In genomic region chr13:113187263-113187669, GRCh38 we compare ENCODE assay signal across 1 cellular context.
TF ChIP-seq lines count a peak whose summit lies in the region.

No MANE protein-coding gene starts in this region.

TF ChIP-seq in SK-N-SH, 30 proteins besides CTCF, POLR2A, EP300 and RAD21 (continued from another document):
- TF ChIP-seq PBX3 (IDR thresholded peaks at IDR 0.05) (peak; percentile 97), IRF3 (IDR thresholded peaks at IDR 0.05; ENCODE audit: low read depth, low read length) (no peak), ZBTB33 (IDR thresholded peaks at IDR 0.05; ENCODE audit: borderline replicate concordance, low read depth) (peak; percentile 64; the same call in 1 of the 2 replicates), TCF12 (IDR thresholded peaks at IDR 0.05) (peak; percentile 91), RXRA (IDR thresholded peaks at IDR 0.05; ENCODE audit: borderline replicate concordance, low read depth) (peak; percentile 65; the same call in 1 of the 2 replicates), MXI1 (IDR thresholded peaks at IDR 0.05; ENCODE audit: low read depth, low read length) (no peak), POLR2AphosphoS5 (IDR thresholded peaks at IDR 0.05; ENCODE audit: low read depth, low read length) (peak; percentile 83), TAF1 (IDR thresholded peaks at IDR 0.05; ENCODE audit: borderline replicate concordance, low read depth, low read length) (peak; percentile 39; the same call in 1 of the 2 replicates), NRF1 (IDR thresholded peaks at IDR 0.05; ENCODE audit: low read depth, low read length) (no peak), RFX5 (IDR thresholded peaks at IDR 0.05; ENCODE audit: low read length) (no peak), YY1 (IDR thresholded peaks at IDR 0.05; ENCODE audit: low read depth) (no peak), EZH2phosphoT487 (IDR thresholded peaks at IDR 0.05; ENCODE audit: borderline replicate concordance, low read depth) (no peak), GATA2 (CRISPR knock-in tag; IDR thresholded peaks at IDR 0.05) (no peak), JUND (IDR thresholded peaks at IDR 0.05) (peak; percentile 99), CHD2 (IDR thresholded peaks at IDR 0.05; ENCODE audit: low read length, partially characterized antibody) (no peak), TEAD4 (IDR thresholded peaks at IDR 0.05; ENCODE audit: borderline replicate concordance, insufficient read depth) (peak; percentile 82)
TF ChIP-seq in SK-N-SH: peak in this region for 17.
